18 cellular contexts compared by ENCODE assay signal in genomic region chrX:85375333-85375738, GRCh38. TPM values are rescaled to one million over a fixed set of nuclear protein-coding genes. Genes with fewer than 3 reads are reported as not detected.
DNase-seq lines count a peak whose midpoint lies in the region; ATAC-seq and TF ChIP-seq lines count a peak whose summit lies in the region.
"Had no signal": no experiment of that assay in that cellular context is flagged by ENCODE, and none has a peak within 500 bp of the region (broad histone marks: within the 10 kb centered on the region; RNA-seq: fewer than 3 reads in every experiment).

No MANE protein-coding gene starts in this region.

- H3K36me3 ChIP-seq in HEK293 (ENCODE audit: control insufficient read depth in 2 of 2, insufficient read depth in 1 of 2, low read length in 2 of 2) (no peaks in the 10 kb centered on the region), spleen (no peaks in the 10 kb centered on the region)
- H3K36me3 ChIP-seq: gastrocnemius medialis, ovary had no signal

- no peak for TF ChIP-seq CTCF in HEK293 (tag by site-specific recombination; IDR thresholded peaks at IDR 0.05)
- no peak for TF ChIP-seq CTCF in progenitor cell of endocrine pancreas (IDR thresholded peaks at IDR 0.05; ENCODE audit: unreplicated experiment)
- TF ChIP-seq CTCF in spleen (IDR thresholded peaks at IDR 0.05 in 8 of 11, conservative IDR thresholded peaks at IDR 0.05 in 3 of 11) = no peak

- POLR2A ChIA-PET in HEK293 (lab: Yijun Ruan, JAX) = no interaction called here
- POLR2A ChIA-PET in activated CD4-positive, alpha-beta memory T cell treated with anti-CD3 and anti-CD28 coated beads for 36 hours (lab: Charles Lee) = no interaction called here

- intact Hi-C loops in spleen (cut with DNase I; ENCODE audit: low total_unique reads) = no loop called here
- intact Hi-C loops in activated CD4-positive, alpha-beta memory T cell treated with anti-CD3 and anti-CD28 coated beads for 36 hours (cut with micrococcal nuclease) = no loop called here

- H3K9me3 Mint-ChIP-seq in progenitor cell of endocrine pancreas (ENCODE audit: low read depth) = peaks cover 15% of the 10 kb centered on the region
- no peaks in the 10 kb centered on the region for H3K9me3 Mint-ChIP-seq in activated CD4-positive, alpha-beta memory T cell treated with anti-CD3 and anti-CD28 coated beads for 36 hours
- H3K9me3 Mint-ChIP-seq: activated CD4-positive, alpha-beta T cell treated with anti-CD3 and anti-CD28 coated beads, Interleukin-2, amount 10 ng/mL, durations not matched to agents 7 days and 5 days; activated naive CD4-positive, alpha-beta T cell treated with anti-CD3 and anti-CD28 coated beads, Interleukin-2, amount 50 U/mL, for 72 hours; HFFc6; stimulated activated naive CD8-positive, alpha-beta T cell treated with anti-CD3 and anti-CD28 coated beads, Interleukin-15, Interleukin-2, amounts not matched to agents 100 ng/mL and 50 ng/mL, for 24 hours had no signal

- DNase-seq in NCI-H460 (ENCODE audit: extremely low read depth, low read depth) (peak; percentile 22), progenitor cell of endocrine pancreas (ENCODE audit: low spot score, unreplicated experiment) (no peak), spleen (no peak), medulla oblongata (ENCODE audit: extremely low spot score) (no peak)
- no peak for DNase-seq in activated CD4-positive, alpha-beta memory T cell treated with anti-CD3 and anti-CD28 coated beads for 36 hours
- DNase-seq: activated CD4-positive, alpha-beta T cell treated with anti-CD3 and anti-CD28 coated beads, Interleukin-2, amount 10 ng/mL, durations not matched to agents 7 days and 5 days; activated T-cell treated with anti-CD3 and anti-CD28 coated beads, Interleukin-2, amount 50 U/mL, for 1 hour; effector CD8-positive, alpha-beta T cell; gastrocnemius medialis; HFFc6; NCI-H526 treated with DMSO at 0.1 percent for 48 hours; ovary had no signal

- H3K9me3 ChIP-seq in HEK293 (ENCODE audit: control insufficient read depth, insufficient read depth, low read depth, low read length) (no peaks in the 10 kb centered on the region; the same call in 1 of the 2 replicates), spleen (no peaks in the 10 kb centered on the region)
- H3K9me3 ChIP-seq: gastrocnemius medialis, ovary had no signal

- no peaks in the 10 kb centered on the region for H3K27me3 Mint-ChIP-seq in progenitor cell of endocrine pancreas
- H3K27me3 Mint-ChIP-seq in activated CD4-positive, alpha-beta memory T cell treated with anti-CD3 and anti-CD28 coated beads for 36 hours = no peaks in the 10 kb centered on the region
- H3K27me3 Mint-ChIP-seq: activated CD4-positive, alpha-beta T cell treated with anti-CD3 and anti-CD28 coated beads, Interleukin-2, amount 10 ng/mL, durations not matched to agents 7 days and 5 days; stimulated activated naive CD8-positive, alpha-beta T cell treated with anti-CD3 and anti-CD28 coated beads, Interleukin-15, Interleukin-2, amounts not matched to agents 100 ng/mL and 50 ng/mL, for 24 hours had no signal

- CTCF ChIA-PET in HEK293 (lab: Yijun Ruan, JAX) = no interaction called here
- CTCF ChIA-PET in activated CD4-positive, alpha-beta memory T cell treated with anti-CD3 and anti-CD28 coated beads for 36 hours (lab: Charles Lee) = no interaction called here

- no peaks in the 10 kb centered on the region for H3K36me3 Mint-ChIP-seq in progenitor cell of endocrine pancreas (ENCODE audit: insufficient read depth)
- no peaks in the 10 kb centered on the region for H3K36me3 Mint-ChIP-seq in activated CD4-positive, alpha-beta memory T cell treated with anti-CD3 and anti-CD28 coated beads for 36 hours
- H3K36me3 Mint-ChIP-seq: activated naive CD4-positive, alpha-beta T cell treated with anti-CD3 and anti-CD28 coated beads, Interleukin-2, amount 50 U/mL, for 72 hours; CD14-positive monocyte had no signal

- no peaks in the 10 kb centered on the region for H3K27me3 ChIP-seq in spleen (replicated peaks in 1 of 7)
- H3K27me3 ChIP-seq: gastrocnemius medialis, ovary had no signal

- H3K27ac Mint-ChIP-seq in progenitor cell of endocrine pancreas = peak overlapping the region; percentile 94
- no peak overlapping the region for H3K27ac Mint-ChIP-seq in activated CD4-positive, alpha-beta memory T cell treated with anti-CD3 and anti-CD28 coated beads for 36 hours
- H3K27ac Mint-ChIP-seq: activated CD4-positive, alpha-beta T cell treated with anti-CD3 and anti-CD28 coated beads, Interleukin-2, amount 10 ng/mL, durations not matched to agents 7 days and 5 days; activated naive CD4-positive, alpha-beta T cell treated with anti-CD3 and anti-CD28 coated beads, Interleukin-2, amount 50 U/mL, for 72 hours; CD14-positive monocyte; HFFc6; stimulated activated naive CD8-positive, alpha-beta T cell treated with anti-CD3 and anti-CD28 coated beads, Interleukin-15, Interleukin-2, amounts not matched to agents 100 ng/mL and 50 ng/mL, for 24 hours had no signal

- WGBS in spleen, 5 donors = 28 to 47% (median 43%) methylated on average over 5 of the region's 5 CpGs

- no peaks in the 10 kb centered on the region for H3K4me1 ChIP-seq in HEK293 (ENCODE audit: control insufficient read depth, insufficient read depth, low read length)
- H3K4me1 ChIP-seq in spleen = no peaks in the 10 kb centered on the region
- H3K4me1 ChIP-seq: gastrocnemius medialis had no signal

- H3K4me3 ChIP-seq in HEK293 (ENCODE audit: low read depth, low read length) (no peak overlapping the region), spleen (no peak overlapping the region)
- H3K4me3 ChIP-seq: gastrocnemius medialis, ovary had no signal

- H3K27ac ChIP-seq in HEK293 (ENCODE audit: extremely low read depth, low read depth, low read length) (no peak overlapping the region), spleen (peak overlapping the region in 3 of 8 donors; percentile 28 to 51 (median 34))
- H3K27ac ChIP-seq: gastrocnemius medialis, ovary had no signal

- H3K4me1 Mint-ChIP-seq in progenitor cell of endocrine pancreas (ENCODE audit: low read depth) = peaks cover 11% of the 10 kb centered on the region
- H3K4me1 Mint-ChIP-seq in activated CD4-positive, alpha-beta memory T cell treated with anti-CD3 and anti-CD28 coated beads for 36 hours (ENCODE audit: low read depth) = no peaks in the 10 kb centered on the region
- H3K4me1 Mint-ChIP-seq: activated CD4-positive, alpha-beta T cell treated with anti-CD3 and anti-CD28 coated beads, Interleukin-2, amount 10 ng/mL, durations not matched to agents 7 days and 5 days; CD14-positive monocyte had no signal

- TF ChIP-seq POLR2A in spleen (IDR thresholded peaks at IDR 0.05) = no peak

- H3K4me3 Mint-ChIP-seq in progenitor cell of endocrine pancreas (ENCODE audit: low read depth) = no peak overlapping the region
- no peak overlapping the region for H3K4me3 Mint-ChIP-seq in activated CD4-positive, alpha-beta memory T cell treated with anti-CD3 and anti-CD28 coated beads for 36 hours
- H3K4me3 Mint-ChIP-seq: activated CD4-positive, alpha-beta T cell treated with anti-CD3 and anti-CD28 coated beads, Interleukin-2, amount 10 ng/mL, durations not matched to agents 7 days and 5 days; CD14-positive monocyte; HFFc6; stimulated activated naive CD8-positive, alpha-beta T cell treated with anti-CD3 and anti-CD28 coated beads, Interleukin-15, Interleukin-2, amounts not matched to agents 100 ng/mL and 50 ng/mL, for 24 hours had no signal

- ATAC-seq in esophagus mucosa (peak; percentile 62), GM19324 (IDR thresholded peaks at IDR 0.05; ENCODE audit: low FRiP score, unreplicated experiment) (no peak)
- ATAC-seq: activated naive CD4-positive, alpha-beta T cell treated with anti-CD3 and anti-CD28 coated beads, Interleukin-2, amount 50 U/mL, for 72 hours; gastrocnemius medialis had no signal

TF ChIP-seq in HEK293, 187 proteins besides CTCF, POLR2A, EP300 and RAD21:
- no peak for TF ChIP-seq ZSCAN4 (tag by site-specific recombination; IDR thresholded peaks at IDR 0.05)
- TF ChIP-seq ATF2 (tag by site-specific recombination; IDR thresholded peaks at IDR 0.05; ENCODE audit: low read depth) = 0 out of 2 replicates have a peak, but pooled peaks have one; percentile 44
- TF ChIP-seq TCF7L2 (IDR thresholded peaks at IDR 0.05; ENCODE audit: borderline replicate concordance, low read depth, low read length) = no peak
- no peak for TF ChIP-seq ZBTB48 (tag by site-specific recombination; IDR thresholded peaks at IDR 0.05)
- no peak for TF ChIP-seq ZNF202 (tag by site-specific recombination; IDR thresholded peaks at IDR 0.05; ENCODE audit: borderline replicate concordance)

RNA-seq across cellular contexts. Expression of gene POF1B, which starts 4.1 kb away (rescaled TPM):
- 11.9 and 12.5 TPM in 2 replicates for total RNA-seq in NCI-H460 (2014; rRNA removed; shearing (Covaris generic))
- polyA plus RNA-seq in NCI-H460 (2014; cell fraction: nucleus; rRNA removed) = 2.0 and 7.4 TPM in 2 replicates
- total RNA-seq in esophagus mucosa (30.9 TPM), progenitor cell of endocrine pancreas (0.36 and 0.73 TPM in 2 replicates), spleen (1 to 10 TPM; 2.8 to 9.6 (median 6.1) TPM)
- 1 to 10 TPM in 1 of 3 donors, under 1 TPM in 2; 0.09 to 2.6 (median 0.52) TPM for polyA plus RNA-seq in spleen
- total RNA-seq in activated CD4-positive, alpha-beta memory T cell treated with anti-CD3 and anti-CD28 coated beads for 36 hours = under 1 TPM; 0.21 to 0.22 TPM
- total RNA-seq: HFFc6 had no signal
- polyA plus RNA-seq: CD14-positive monocyte had no signal
